ENCODE assay signal across 10 cellular contexts in the genomic region with DNA sequence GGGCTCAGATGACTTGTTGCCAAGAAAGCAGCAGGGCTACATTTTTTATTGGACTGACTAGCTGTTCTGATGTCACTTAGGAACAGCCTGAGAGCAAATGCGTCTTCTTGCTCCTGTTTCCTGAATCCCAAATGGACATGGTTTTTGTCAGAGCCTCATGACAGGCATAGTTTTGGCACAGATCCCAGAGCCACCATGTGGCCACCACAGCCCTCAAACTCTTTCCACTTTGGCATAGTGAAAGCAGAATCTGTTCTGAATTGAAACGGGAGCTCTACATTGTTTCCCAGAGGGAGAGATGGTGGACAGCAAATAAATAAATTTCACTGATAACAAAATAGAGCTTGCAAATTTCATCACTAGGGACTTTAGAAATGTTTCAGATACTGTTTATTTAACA.
A peak's percentile ranks its signal among the peaks of the same experiment; 100 is the strongest.
DNase-seq lines count a peak whose midpoint lies in the region; ATAC-seq and TF ChIP-seq lines count a peak whose summit lies in the region.
"Had no signal": no experiment of that assay in that cellular context is flagged by ENCODE, and none has a peak within 500 bp of the region (broad histone marks: within the 10 kb centered on the region; RNA-seq: fewer than 3 reads in every experiment).

No MANE protein-coding gene starts in this region.

- H3K36me3 ChIP-seq in aorta (ENCODE audit: control insufficient read depth in 1 of 2, insufficient read depth in 2 of 2, low read length in 1 of 2) = no peaks in the 10 kb centered on the region

- H3K9me3 ChIP-seq in aorta (ENCODE audit: control insufficient read depth, low read length) = peaks cover 1% of the 10 kb centered on the region

- intact Hi-C loops in aorta (cut with DNase I) = no loop called here

- no peaks in the 10 kb centered on the region for H3K4me1 ChIP-seq in aorta (ENCODE audit: control insufficient read depth in 1 of 2, insufficient read depth in 2 of 2, low read length in 2 of 2)

- DNase-seq in DMS153 (lab: John Stamatoyannopoulos, UW) (peak; percentile 89), NCI-H2081 (lab: John Stamatoyannopoulos, UW) (peak; percentile 90 to 95), hypothalamus (lab: John Stamatoyannopoulos, UW) (peak in 44 of 51 donors; percentile 1 to 83 (median 55)), iPS-NIHi11 (ENCODE audit: low spot score) (no peak), aorta (no peak)
- DNase-seq: amniotic stem cell; stimulated activated CD4-positive, alpha-beta T cell treated with anti-CD3 and anti-CD28 coated beads, Interleukin-4, amount 100 ng/mL, for 4 hours had no signal

- no peak for ATAC-seq in HG03439 (IDR thresholded peaks at IDR 0.05; ENCODE audit: unreplicated experiment)
- ATAC-seq in aorta (ENCODE audit: low FRiP score) = no peak
- no peak for ATAC-seq in GM19455 (IDR thresholded peaks at IDR 0.05; ENCODE audit: unreplicated experiment)

- peak; percentile 14; the same call in 1 of the 2 replicates for TF ChIP-seq CTCF in VCaP (conservative IDR thresholded peaks at IDR 0.05)

- WGBS in aorta, 2 donors = 3% methylated on average over 2 of the region's 2 CpGs

- H3K27ac ChIP-seq in VCaP (no peak overlapping the region), aorta (ENCODE audit: low read depth in 1 of 2, low read length in 2 of 2) (no peak overlapping the region)

- H3K27me3 ChIP-seq in aorta (ENCODE audit: control insufficient read depth in 1 of 2, insufficient read depth in 2 of 2, low read length in 1 of 2) = no peaks in the 10 kb centered on the region

- no peak overlapping the region for H3K4me3 ChIP-seq in aorta (ENCODE audit: low read length in 2 of 2)

Comparison
In these comparisons a context has a peak if more than half of its experiments do, and no peak if none do; other contexts are left out.
1. DNase-seq: peak in DMS153 (single experiment), NCI-H2081 (2 of 2) and hypothalamus (44 of 51); none in iPS-NIHi11 (single experiment) and aorta (0 of 2).